1 cellular context compared by ENCODE assay signal in genomic region chr5:20088361-20088760, GRCh38.
TF ChIP-seq lines count a peak whose summit lies in the region.

No MANE protein-coding gene starts in this region.

TF ChIP-seq in GM23338, 12 proteins besides CTCF, POLR2A, EP300 and RAD21 (continued from another document):
- TF ChIP-seq, protein P1, sequence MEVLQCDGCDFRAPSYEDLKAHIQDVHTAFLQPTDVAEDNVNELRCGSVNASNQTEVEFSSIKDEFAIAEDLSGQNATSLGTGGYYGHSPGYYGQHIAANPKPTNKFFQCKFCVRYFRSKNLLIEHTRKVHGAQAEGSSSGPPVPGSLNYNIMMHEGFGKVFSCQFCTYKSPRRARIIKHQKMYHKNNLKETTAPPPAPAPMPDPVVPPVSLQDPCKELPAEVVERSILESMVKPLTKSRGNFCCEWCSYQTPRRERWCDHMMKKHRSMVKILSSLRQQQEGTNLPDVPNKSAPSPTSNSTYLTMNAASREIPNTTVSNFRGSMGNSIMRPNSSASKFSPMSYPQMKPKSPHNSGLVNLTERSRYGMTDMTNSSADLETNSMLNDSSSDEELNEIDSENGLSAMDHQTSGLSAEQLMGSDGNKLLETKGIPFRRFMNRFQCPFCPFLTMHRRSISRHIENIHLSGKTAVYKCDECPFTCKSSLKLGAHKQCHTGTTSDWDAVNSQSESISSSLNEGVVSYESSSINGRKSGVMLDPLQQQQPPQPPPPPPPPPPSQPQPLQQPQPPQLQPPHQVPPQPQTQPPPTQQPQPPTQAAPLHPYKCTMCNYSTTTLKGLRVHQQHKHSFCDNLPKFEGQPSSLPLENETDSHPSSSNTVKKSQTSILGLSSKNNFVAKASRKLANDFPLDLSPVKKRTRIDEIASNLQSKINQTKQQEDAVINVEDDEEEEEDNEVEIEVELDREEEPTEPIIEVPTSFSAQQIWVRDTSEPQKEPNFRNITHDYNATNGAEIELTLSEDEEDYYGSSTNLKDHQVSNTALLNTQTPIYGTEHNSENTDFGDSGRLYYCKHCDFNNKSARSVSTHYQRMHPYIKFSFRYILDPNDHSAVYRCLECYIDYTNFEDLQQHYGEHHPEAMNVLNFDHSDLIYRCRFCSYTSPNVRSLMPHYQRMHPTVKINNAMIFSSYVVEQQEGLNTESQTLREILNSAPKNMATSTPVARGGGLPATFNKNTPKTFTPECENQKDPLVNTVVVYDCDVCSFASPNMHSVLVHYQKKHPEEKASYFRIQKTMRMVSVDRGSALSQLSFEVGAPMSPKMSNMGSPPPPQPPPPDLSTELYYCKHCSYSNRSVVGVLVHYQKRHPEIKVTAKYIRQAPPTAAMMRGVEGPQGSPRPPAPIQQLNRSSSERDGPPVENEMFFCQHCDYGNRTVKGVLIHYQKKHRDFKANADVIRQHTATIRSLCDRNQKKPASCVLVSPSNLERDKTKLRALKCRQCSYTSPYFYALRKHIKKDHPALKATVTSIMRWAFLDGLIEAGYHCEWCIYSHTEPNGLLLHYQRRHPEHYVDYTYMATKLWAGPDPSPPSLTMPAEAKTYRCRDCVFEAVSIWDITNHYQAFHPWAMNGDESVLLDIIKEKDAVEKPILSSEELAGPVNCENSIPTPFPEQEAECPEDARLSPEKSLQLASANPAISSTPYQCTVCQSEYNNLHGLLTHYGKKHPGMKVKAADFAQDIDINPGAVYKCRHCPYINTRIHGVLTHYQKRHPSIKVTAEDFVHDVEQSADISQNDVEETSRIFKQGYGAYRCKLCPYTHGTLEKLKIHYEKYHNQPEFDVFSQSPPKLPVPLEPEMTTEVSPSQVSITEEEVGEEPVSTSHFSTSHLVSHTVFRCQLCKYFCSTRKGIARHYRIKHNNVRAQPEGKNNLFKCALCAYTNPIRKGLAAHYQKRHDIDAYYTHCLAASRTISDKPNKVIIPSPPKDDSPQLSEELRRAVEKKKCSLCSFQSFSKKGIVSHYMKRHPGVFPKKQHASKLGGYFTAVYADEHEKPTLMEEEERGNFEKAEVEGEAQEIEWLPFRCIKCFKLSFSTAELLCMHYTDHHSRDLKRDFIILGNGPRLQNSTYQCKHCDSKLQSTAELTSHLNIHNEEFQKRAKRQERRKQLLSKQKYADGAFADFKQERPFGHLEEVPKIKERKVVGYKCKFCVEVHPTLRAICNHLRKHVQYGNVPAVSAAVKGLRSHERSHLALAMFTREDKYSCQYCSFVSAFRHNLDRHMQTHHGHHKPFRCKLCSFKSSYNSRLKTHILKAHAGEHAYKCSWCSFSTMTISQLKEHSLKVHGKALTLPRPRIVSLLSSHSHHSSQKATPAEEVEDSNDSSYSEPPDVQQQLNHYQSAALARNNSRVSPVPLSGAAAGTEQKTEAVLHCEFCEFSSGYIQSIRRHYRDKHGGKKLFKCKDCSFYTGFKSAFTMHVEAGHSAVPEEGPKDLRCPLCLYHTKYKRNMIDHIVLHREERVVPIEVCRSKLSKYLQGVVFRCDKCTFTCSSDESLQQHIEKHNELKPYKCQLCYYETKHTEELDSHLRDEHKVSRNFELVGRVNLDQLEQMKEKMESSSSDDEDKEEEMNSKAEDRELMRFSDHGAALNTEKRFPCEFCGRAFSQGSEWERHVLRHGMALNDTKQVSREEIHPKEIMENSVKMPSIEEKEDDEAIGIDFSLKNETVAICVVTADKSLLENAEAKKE (CRISPR knock-in tag; IDR thresholded peaks at IDR 0.05) = no peak
- TF ChIP-seq EZH2phosphoT487 (IDR thresholded peaks at IDR 0.05; ENCODE audit: unreplicated experiment) (no peak), CREB1 (CRISPR knock-in tag; IDR thresholded peaks at IDR 0.05; ENCODE audit: low read depth) (no peak)
TF ChIP-seq in GM23338: peak in this region for 0.
